20 cellular contexts compared by ENCODE assay signal in genomic region chr1:2384941-2385481, GRCh38. TPM values are rescaled to one million over a fixed set of nuclear protein-coding genes. Genes with fewer than 3 reads are reported as not detected.
DNase-seq lines count a peak whose midpoint lies in the region; TF ChIP-seq lines count a peak whose summit lies in the region.
"Had no signal": no experiment of that assay in that cellular context is flagged by ENCODE, and none has a peak within 500 bp of the region (broad histone marks: within the 10 kb centered on the region; RNA-seq: fewer than 3 reads in every experiment).

No MANE protein-coding gene starts in this region.

- H2BK120ac ChIP-seq in trophoblast cell (ENCODE audit: insufficient read depth, low read length, poor library complexity): no peak overlapping the region

- no peak for TF ChIP-seq POLR2A in ovary (IDR thresholded peaks at IDR 0.05)

- H3K27ac Mint-ChIP-seq in glutamatergic neuron (ENCODE audit: unreplicated experiment): peak overlapping the region; percentile 65
- H3K27ac Mint-ChIP-seq: CD4-positive, alpha-beta T cell; T-cell had no signal

- DNase-seq in DMS53 (lab: John Stamatoyannopoulos, UW) (peak; percentile 42), DMS53 treated with DMSO at 0.1 percent for 48 hours (lab: John Stamatoyannopoulos, UW; ENCODE audit: unreplicated experiment) (no peak), GM06990 (ENCODE audit: extremely low read depth, insufficient read length) (peak; percentile 9), glutamatergic neuron (peak; percentile 69), ovary (peak in 4 of 5 donors; percentile 18 to 38 (median 28)), trophoblast cell (no peak), glomerular visceral epithelial cell (ENCODE audit: extremely low spot score) (no peak), CD1c-positive myeloid dendritic cell (ENCODE audit: extremely low spot score) (no peak)
- DNase-seq: 8988T; activated naive CD4-positive, alpha-beta T cell treated with Interleukin-2 at 50 U/mL for 16 hours; body of pancreas; CD4-positive, alpha-beta T cell; naive B cell; NCI-H2029 treated with DMSO at 0.1 percent for 48 hours; NCI-H774; stimulated activated CD4-positive, alpha-beta T cell treated with anti-CD3 and anti-CD28 coated beads, Interleukin-2, amount 100 ng/mL, for 48 hours; T-cell had no signal

- H3K4me2 ChIP-seq in trophoblast cell (ENCODE audit: low read length): no peak overlapping the region

- no peak overlapping the region for H3K27ac ChIP-seq in ovary
- H3K27ac ChIP-seq in trophoblast cell (ENCODE audit: low read depth, low read length): no peak overlapping the region
- H3K27ac ChIP-seq: body of pancreas, thoracic aorta had no signal

- H3K4me3 ChIP-seq in GM06990 (replicated peaks; ENCODE audit: low read depth, low read length) (no peak overlapping the region), ovary (no peak overlapping the region), trophoblast cell (ENCODE audit: low read depth, low read length) (no peak overlapping the region)
- H3K4me3 ChIP-seq: body of pancreas, HAP-1, thoracic aorta had no signal

- no peak overlapping the region for H3K18ac ChIP-seq in trophoblast cell (ENCODE audit: low read length)

- peaks cover 3% of the 10 kb centered on the region for H3K27me3 Mint-ChIP-seq in glutamatergic neuron (ENCODE audit: unreplicated experiment)
- H3K27me3 Mint-ChIP-seq: CD4-positive, alpha-beta T cell; naive B cell; T-cell had no signal

- intact Hi-C loops in ovary (cut with DNase I): loop anchor here in 3 of 4 donors (5.0 kb wide), 3 partner anchors 63 to 188 kb away; no protein-coding TSS in a partner anchor

- no peak overlapping the region for H4K8ac ChIP-seq in trophoblast cell (ENCODE audit: low read depth, low read length)

- H2BK5ac ChIP-seq in trophoblast cell (ENCODE audit: low read depth, low read length, poor library complexity): no peak overlapping the region

- TF ChIP-seq EP300 in ovary (IDR thresholded peaks at IDR 0.05): no peak

- no peak overlapping the region for H3K9ac ChIP-seq in trophoblast cell (ENCODE audit: low read length)

- WGBS in ovary, 3 donors: 62 to 81% (median 73%) methylated on average over 33 to 41 of the region's 41 CpGs
- no CpG with 5 or more reads among the region's 41 CpGs for WGBS in trophoblast cell (ENCODE audit: extremely low coverage, insufficient coverage, insufficient read length)

- H3K9me3 Mint-ChIP-seq in glutamatergic neuron (ENCODE audit: unreplicated experiment): peaks cover 5% of the 10 kb centered on the region
- H3K9me3 Mint-ChIP-seq: CD4-positive, alpha-beta T cell; naive B cell; T-cell; WTC11 had no signal

- H4K91ac ChIP-seq in trophoblast cell (ENCODE audit: low read depth, low read length): no peak overlapping the region

- H3K27me3 ChIP-seq in GM06990 (replicated peaks; ENCODE audit: control insufficient read depth, insufficient read depth, low read length) (no peaks in the 10 kb centered on the region), ovary (no peaks in the 10 kb centered on the region), trophoblast cell (ENCODE audit: insufficient read depth, low read length) (no peaks in the 10 kb centered on the region)
- H3K27me3 ChIP-seq: body of pancreas had no signal

- no peak overlapping the region for H3K4ac ChIP-seq in trophoblast cell (ENCODE audit: low read depth, low read length)

- H3K36me3 Mint-ChIP-seq in glutamatergic neuron (ENCODE audit: unreplicated experiment): peaks cover 5% of the 10 kb centered on the region
- H3K36me3 Mint-ChIP-seq: naive B cell, T-cell, WTC11 had no signal

- H3K23ac ChIP-seq in trophoblast cell (ENCODE audit: low read length): no peak overlapping the region

- no peak overlapping the region for H2BK12ac ChIP-seq in trophoblast cell (ENCODE audit: low read length)

- peaks cover 24% of the 10 kb centered on the region for H3K4me1 Mint-ChIP-seq in glutamatergic neuron (ENCODE audit: low read depth, unreplicated experiment)

- no peaks in the 10 kb centered on the region for H3K9me3 ChIP-seq in ovary
- no peaks in the 10 kb centered on the region for H3K9me3 ChIP-seq in trophoblast cell (ENCODE audit: insufficient read depth, low read depth, low read length)
- H3K9me3 ChIP-seq: body of pancreas, HAP-1, thoracic aorta had no signal

- TF ChIP-seq CTCF in GM06990 (IDR thresholded peaks at IDR 0.05; ENCODE audit: insufficient read depth, low read length, poor library complexity, severe bottlenecking) (no peak), glutamatergic neuron (IDR thresholded peaks at IDR 0.05; ENCODE audit: partially characterized antibody, unreplicated experiment) (no peak), ovary (IDR thresholded peaks at IDR 0.05) (no peak)

- H3K4me1 ChIP-seq in ovary (ENCODE audit: insufficient read depth) (peaks cover 4% of the 10 kb centered on the region), trophoblast cell (ENCODE audit: control insufficient read depth in 1 of 2, insufficient read depth in 2 of 2, low read length in 2 of 2) (no peaks in the 10 kb centered on the region)
- H3K4me1 ChIP-seq: HAP-1 had no signal

- H2AK5ac ChIP-seq in trophoblast cell (ENCODE audit: low read length): no peak overlapping the region

- no peak overlapping the region for H2AFZ ChIP-seq in trophoblast cell (ENCODE audit: insufficient read depth, low read length, poor library complexity)

- H3K36me3 ChIP-seq in GM06990 (ENCODE audit: control insufficient read depth, insufficient read depth, low read length) (no peaks in the 10 kb centered on the region; the same call in 1 of the 2 replicates), ovary (no peaks in the 10 kb centered on the region), trophoblast cell (ENCODE audit: control insufficient read depth in 1 of 2, insufficient read depth in 2 of 2, low read length in 2 of 2) (peaks cover 4 to 10% of the 10 kb centered on the region in 2 experiments)
- H3K36me3 ChIP-seq: thoracic aorta had no signal

- H3K79me1 ChIP-seq in trophoblast cell (ENCODE audit: low read length): no peaks in the 10 kb centered on the region

- H3K79me2 ChIP-seq in trophoblast cell (ENCODE audit: control insufficient read depth, insufficient read depth, low read length, poor library complexity): no peaks in the 10 kb centered on the region

- peak overlapping the region; percentile 66 for H3K4me3 Mint-ChIP-seq in glutamatergic neuron (ENCODE audit: unreplicated experiment)
- H3K4me3 Mint-ChIP-seq: T-cell, WTC11 had no signal

- no peak overlapping the region for H3K14ac ChIP-seq in trophoblast cell (ENCODE audit: low read length)

- H4K12ac ChIP-seq in trophoblast cell (ENCODE audit: low read depth, low read length): no peak overlapping the region

RNA-seq across cellular contexts. Expression of gene MORN1, which starts 6.3 kb away (rescaled TPM):
- total RNA-seq in glutamatergic neuron (ENCODE audit: unreplicated experiment): 10.8 TPM
- 10 to 100 TPM; 15.6 to 24.2 (median 17.8) TPM for total RNA-seq in ovary
- 1 to 10 TPM; 1.7 to 8.6 TPM for polyA plus RNA-seq in ovary
- 3.2 and 3.5 TPM in 2 replicates for polyA plus RNA-seq in trophoblast cell (2013)

RNA-seq across cellular contexts. Expression of gene RER1, which starts 6.6 kb away (rescaled TPM):
- total RNA-seq in glutamatergic neuron (ENCODE audit: unreplicated experiment) (93.0 TPM), ovary (100 to 1,000 TPM in 3 of 7 donors, 10 to 100 TPM in 4; 51.0 to 130 (median 99.0) TPM)
- polyA plus RNA-seq in ovary: 100 to 1,000 TPM in 1 of 2 donors, 10 to 100 TPM in 1; 66.0 to 224 TPM
- 186 and 190 TPM in 2 replicates for polyA plus RNA-seq in trophoblast cell (2013)

RNA-seq across cellular contexts. Expression of gene PEX10, which starts 27.4 kb away (rescaled TPM):
- total RNA-seq in glutamatergic neuron (ENCODE audit: unreplicated experiment) (14.0 TPM), ovary (10 to 100 TPM; 14.4 to 25.9 (median 23.0) TPM)
- 10 to 100 TPM; 14.5 to 19.3 TPM for polyA plus RNA-seq in ovary
- polyA plus RNA-seq in trophoblast cell (2013): 9.4 and 9.5 TPM in 2 replicates

Comparison
In these comparisons a context has a peak if more than half of its experiments do, and no peak if none do; other contexts are left out.
1. DNase-seq: peak in DMS53 (single experiment), GM06990 (single experiment), glutamatergic neuron (single experiment) and ovary (4 of 5); none in DMS53 treated with DMSO at 0.1 percent for 48 hours (single experiment), trophoblast cell (0 of 2), glomerular visceral epithelial cell (single experiment) and CD1c-positive myeloid dendritic cell (single experiment).